Comparison of ENCODE assay signal across 1 cellular context in the genomic region with DNA sequence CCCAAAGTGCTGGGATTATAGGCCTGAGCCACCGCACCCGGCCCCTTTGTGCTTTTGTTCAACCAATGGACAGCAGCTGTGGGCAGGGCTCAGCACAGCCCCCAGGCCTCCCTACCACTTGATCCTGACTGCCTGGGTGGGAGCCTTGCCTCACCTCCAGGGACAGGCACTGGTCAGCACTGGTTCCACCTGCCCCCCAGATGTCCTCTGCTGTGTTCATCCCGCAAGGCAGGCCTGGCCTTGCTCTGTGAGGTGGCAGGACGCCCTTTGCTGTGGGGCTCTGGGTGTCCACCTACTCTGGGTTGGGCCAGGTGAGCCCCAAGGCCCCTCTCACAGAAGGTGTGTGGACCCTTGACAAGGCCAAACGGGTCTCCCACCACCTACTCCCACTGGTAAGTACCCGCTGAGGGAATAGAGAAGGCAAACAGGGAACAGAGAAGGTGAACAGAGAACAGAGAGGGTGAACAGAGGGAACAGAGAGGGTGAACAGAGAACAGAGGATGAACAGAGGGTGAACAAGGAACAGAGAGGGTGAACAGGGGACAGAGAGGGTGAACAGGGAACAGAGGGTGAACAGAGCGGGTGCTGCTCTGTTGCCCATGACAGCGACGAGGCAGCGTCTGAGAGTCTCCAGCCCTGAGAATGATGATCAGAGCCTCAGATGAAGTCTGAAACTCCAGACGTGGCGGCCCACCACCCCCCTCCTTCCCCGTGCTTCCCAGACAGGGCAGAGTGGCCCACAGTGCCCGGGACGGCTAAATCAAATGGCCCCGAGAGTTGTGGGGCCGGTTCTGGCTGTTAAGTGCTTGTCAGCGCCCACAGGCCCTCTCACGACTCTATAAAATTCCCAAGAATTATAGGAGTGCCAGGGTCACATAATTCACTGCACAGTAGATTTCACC.
TF ChIP-seq lines count a peak whose summit lies in the region.

No MANE protein-coding gene starts in this region.

TF ChIP-seq in H1, 55 proteins besides CTCF, POLR2A, EP300 and RAD21:
- TF ChIP-seq POLR2AphosphoS5 (IDR thresholded peaks at IDR 0.05; ENCODE audit: low read depth, low read length) (no peak), GABPA (IDR thresholded peaks at IDR 0.05; ENCODE audit: borderline replicate concordance, insufficient read depth, low read length) (no peak), KDM4A (IDR thresholded peaks at IDR 0.05; ENCODE audit: low read depth, low read length, severe bottlenecking) (no peak), RXRA (IDR thresholded peaks at IDR 0.05; ENCODE audit: insufficient read depth, low read depth, low read length) (no peak), NRF1 (IDR thresholded peaks at IDR 0.05; ENCODE audit: low read depth, low read length) (no peak), SUZ12 (IDR thresholded peaks at IDR 0.05; ENCODE audit: low read length) (no peak), TBP (IDR thresholded peaks at IDR 0.05; ENCODE audit: low read depth, low read length) (no peak), HDAC6 (IDR thresholded peaks at IDR 0.05; ENCODE audit: low read depth, low read length) (no peak), ZNF274 (IDR thresholded peaks at IDR 0.05; ENCODE audit: borderline replicate concordance, extremely low read depth, low read length) (no peak), NANOG (IDR thresholded peaks at IDR 0.05; ENCODE audit: insufficient read depth, low read depth, low read length, poor library complexity, severe bottlenecking) (no peak), ASH2L (IDR thresholded peaks at IDR 0.05; ENCODE audit: low read length) (no peak), TCF12 (IDR thresholded peaks at IDR 0.05; ENCODE audit: low read depth, low read length) (no peak), YY1 (IDR thresholded peaks at IDR 0.05; ENCODE audit: low read depth, low read length) (no peak), RFX5 (IDR thresholded peaks at IDR 0.05; ENCODE audit: borderline replicate concordance, low read depth, low read length) (no peak)
- TF ChIP-seq, protein P1, sequence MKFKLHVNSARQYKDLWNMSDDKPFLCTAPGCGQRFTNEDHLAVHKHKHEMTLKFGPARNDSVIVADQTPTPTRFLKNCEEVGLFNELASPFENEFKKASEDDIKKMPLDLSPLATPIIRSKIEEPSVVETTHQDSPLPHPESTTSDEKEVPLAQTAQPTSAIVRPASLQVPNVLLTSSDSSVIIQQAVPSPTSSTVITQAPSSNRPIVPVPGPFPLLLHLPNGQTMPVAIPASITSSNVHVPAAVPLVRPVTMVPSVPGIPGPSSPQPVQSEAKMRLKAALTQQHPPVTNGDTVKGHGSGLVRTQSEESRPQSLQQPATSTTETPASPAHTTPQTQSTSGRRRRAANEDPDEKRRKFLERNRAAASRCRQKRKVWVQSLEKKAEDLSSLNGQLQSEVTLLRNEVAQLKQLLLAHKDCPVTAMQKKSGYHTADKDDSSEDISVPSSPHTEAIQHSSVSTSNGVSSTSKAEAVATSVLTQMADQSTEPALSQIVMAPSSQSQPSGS (IDR thresholded peaks at IDR 0.05; ENCODE audit: low read length), result no peak
- TF ChIP-seq, protein P2, sequence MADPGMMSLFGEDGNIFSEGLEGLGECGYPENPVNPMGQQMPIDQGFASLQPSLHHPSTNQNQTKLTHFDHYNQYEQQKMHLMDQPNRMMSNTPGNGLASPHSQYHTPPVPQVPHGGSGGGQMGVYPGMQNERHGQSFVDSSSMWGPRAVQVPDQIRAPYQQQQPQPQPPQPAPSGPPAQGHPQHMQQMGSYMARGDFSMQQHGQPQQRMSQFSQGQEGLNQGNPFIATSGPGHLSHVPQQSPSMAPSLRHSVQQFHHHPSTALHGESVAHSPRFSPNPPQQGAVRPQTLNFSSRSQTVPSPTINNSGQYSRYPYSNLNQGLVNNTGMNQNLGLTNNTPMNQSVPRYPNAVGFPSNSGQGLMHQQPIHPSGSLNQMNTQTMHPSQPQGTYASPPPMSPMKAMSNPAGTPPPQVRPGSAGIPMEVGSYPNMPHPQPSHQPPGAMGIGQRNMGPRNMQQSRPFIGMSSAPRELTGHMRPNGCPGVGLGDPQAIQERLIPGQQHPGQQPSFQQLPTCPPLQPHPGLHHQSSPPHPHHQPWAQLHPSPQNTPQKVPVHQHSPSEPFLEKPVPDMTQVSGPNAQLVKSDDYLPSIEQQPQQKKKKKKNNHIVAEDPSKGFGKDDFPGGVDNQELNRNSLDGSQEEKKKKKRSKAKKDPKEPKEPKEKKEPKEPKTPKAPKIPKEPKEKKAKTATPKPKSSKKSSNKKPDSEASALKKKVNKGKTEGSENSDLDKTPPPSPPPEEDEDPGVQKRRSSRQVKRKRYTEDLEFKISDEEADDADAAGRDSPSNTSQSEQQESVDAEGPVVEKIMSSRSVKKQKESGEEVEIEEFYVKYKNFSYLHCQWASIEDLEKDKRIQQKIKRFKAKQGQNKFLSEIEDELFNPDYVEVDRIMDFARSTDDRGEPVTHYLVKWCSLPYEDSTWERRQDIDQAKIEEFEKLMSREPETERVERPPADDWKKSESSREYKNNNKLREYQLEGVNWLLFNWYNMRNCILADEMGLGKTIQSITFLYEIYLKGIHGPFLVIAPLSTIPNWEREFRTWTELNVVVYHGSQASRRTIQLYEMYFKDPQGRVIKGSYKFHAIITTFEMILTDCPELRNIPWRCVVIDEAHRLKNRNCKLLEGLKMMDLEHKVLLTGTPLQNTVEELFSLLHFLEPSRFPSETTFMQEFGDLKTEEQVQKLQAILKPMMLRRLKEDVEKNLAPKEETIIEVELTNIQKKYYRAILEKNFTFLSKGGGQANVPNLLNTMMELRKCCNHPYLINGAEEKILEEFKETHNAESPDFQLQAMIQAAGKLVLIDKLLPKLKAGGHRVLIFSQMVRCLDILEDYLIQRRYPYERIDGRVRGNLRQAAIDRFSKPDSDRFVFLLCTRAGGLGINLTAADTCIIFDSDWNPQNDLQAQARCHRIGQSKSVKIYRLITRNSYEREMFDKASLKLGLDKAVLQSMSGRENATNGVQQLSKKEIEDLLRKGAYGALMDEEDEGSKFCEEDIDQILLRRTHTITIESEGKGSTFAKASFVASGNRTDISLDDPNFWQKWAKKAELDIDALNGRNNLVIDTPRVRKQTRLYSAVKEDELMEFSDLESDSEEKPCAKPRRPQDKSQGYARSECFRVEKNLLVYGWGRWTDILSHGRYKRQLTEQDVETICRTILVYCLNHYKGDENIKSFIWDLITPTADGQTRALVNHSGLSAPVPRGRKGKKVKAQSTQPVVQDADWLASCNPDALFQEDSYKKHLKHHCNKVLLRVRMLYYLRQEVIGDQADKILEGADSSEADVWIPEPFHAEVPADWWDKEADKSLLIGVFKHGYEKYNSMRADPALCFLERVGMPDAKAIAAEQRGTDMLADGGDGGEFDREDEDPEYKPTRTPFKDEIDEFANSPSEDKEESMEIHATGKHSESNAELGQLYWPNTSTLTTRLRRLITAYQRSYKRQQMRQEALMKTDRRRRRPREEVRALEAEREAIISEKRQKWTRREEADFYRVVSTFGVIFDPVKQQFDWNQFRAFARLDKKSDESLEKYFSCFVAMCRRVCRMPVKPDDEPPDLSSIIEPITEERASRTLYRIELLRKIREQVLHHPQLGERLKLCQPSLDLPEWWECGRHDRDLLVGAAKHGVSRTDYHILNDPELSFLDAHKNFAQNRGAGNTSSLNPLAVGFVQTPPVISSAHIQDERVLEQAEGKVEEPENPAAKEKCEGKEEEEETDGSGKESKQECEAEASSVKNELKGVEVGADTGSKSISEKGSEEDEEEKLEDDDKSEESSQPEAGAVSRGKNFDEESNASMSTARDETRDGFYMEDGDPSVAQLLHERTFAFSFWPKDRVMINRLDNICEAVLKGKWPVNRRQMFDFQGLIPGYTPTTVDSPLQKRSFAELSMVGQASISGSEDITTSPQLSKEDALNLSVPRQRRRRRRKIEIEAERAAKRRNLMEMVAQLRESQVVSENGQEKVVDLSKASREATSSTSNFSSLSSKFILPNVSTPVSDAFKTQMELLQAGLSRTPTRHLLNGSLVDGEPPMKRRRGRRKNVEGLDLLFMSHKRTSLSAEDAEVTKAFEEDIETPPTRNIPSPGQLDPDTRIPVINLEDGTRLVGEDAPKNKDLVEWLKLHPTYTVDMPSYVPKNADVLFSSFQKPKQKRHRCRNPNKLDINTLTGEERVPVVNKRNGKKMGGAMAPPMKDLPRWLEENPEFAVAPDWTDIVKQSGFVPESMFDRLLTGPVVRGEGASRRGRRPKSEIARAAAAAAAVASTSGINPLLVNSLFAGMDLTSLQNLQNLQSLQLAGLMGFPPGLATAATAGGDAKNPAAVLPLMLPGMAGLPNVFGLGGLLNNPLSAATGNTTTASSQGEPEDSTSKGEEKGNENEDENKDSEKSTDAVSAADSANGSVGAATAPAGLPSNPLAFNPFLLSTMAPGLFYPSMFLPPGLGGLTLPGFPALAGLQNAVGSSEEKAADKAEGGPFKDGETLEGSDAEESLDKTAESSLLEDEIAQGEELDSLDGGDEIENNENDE (IDR thresholded peaks at IDR 0.05; ENCODE audit: insufficient replicate concordance, low read length), result no peak
- TF ChIP-seq, protein P3, sequence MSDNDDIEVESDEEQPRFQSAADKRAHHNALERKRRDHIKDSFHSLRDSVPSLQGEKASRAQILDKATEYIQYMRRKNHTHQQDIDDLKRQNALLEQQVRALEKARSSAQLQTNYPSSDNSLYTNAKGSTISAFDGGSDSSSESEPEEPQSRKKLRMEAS (IDR thresholded peaks at IDR 0.05), result no peak
